ENCODE assay signal across 2 cellular contexts in genomic region chr13:48081739-48082138, GRCh38.
TF ChIP-seq lines count a peak whose summit lies in the region.

No MANE protein-coding gene starts in this region.

TF ChIP-seq in HepG2, 621 proteins besides CTCF, POLR2A, EP300 and RAD21:
- TF ChIP-seq GATAD1 (CRISPR knock-in tag; IDR thresholded peaks at IDR 0.05) (no peak), NFE2L1 (CRISPR knock-in tag; IDR thresholded peaks at IDR 0.05; ENCODE audit: borderline replicate concordance) (no peak), KMT2A (CRISPR knock-in tag; IDR thresholded peaks at IDR 0.05) (no peak), MATR3 (CRISPR knock-in tag; IDR thresholded peaks at IDR 0.05) (no peak), ZNF605 (CRISPR knock-in tag; IDR thresholded peaks at IDR 0.05) (no peak), ZSCAN25 (CRISPR knock-in tag; IDR thresholded peaks at IDR 0.05) (no peak), ATF7 (IDR thresholded peaks at IDR 0.05) (no peak), ATF7 (CRISPR knock-in tag; IDR thresholded peaks at IDR 0.05) (no peak), ZNF281 (CRISPR knock-in tag; IDR thresholded peaks at IDR 0.05; ENCODE audit: borderline replicate concordance) (no peak), MAFK (conservative IDR thresholded peaks at IDR 0.05 in 1 of 2, IDR thresholded peaks at IDR 0.05 in 1 of 2; ENCODE audit: low read length in 2 of 2) (peak; percentile 94 to 98), PHB2 (IDR thresholded peaks at IDR 0.05; ENCODE audit: partially characterized antibody) (no peak), MAFF (IDR thresholded peaks at IDR 0.05; ENCODE audit: low read depth, low read length) (peak; percentile 97), NFYB (CRISPR knock-in tag; IDR thresholded peaks at IDR 0.05) (no peak), ZNF20 (CRISPR knock-in tag; IDR thresholded peaks at IDR 0.05) (no peak), ZBTB43 (CRISPR knock-in tag; conservative IDR thresholded peaks at IDR 0.05) (no peak), FOSL1 (CRISPR knock-in tag; IDR thresholded peaks at IDR 0.05; ENCODE audit: borderline replicate concordance) (no peak), GMEB2 (CRISPR knock-in tag; IDR thresholded peaks at IDR 0.05; ENCODE audit: low read depth) (no peak)

TF ChIP-seq in K562, 482 proteins besides CTCF, POLR2A, EP300 and RAD21:
- no peak for TF ChIP-seq PHB (CRISPR knock-in tag; IDR thresholded peaks at IDR 0.05)
- peak; percentile 57; the same call in 1 of the 2 replicates for TF ChIP-seq C11orf30 (IDR thresholded peaks at IDR 0.05; ENCODE audit: low read depth)
- no peak for TF ChIP-seq CBX3 (IDR thresholded peaks at IDR 0.05; ENCODE audit: borderline replicate concordance in 1 of 2, low read length in 2 of 2)
- TF ChIP-seq AFF4 (CRISPR knock-in tag; IDR thresholded peaks at IDR 0.05), result no peak
- peak; percentile 79 for TF ChIP-seq ZNF316 (IDR thresholded peaks at IDR 0.05)
- TF ChIP-seq ILK (tag; IDR thresholded peaks at IDR 0.05; ENCODE audit: borderline replicate concordance, low read depth), result no peak
- peak; percentile 87 for TF ChIP-seq MAFF (IDR thresholded peaks at IDR 0.05; ENCODE audit: low read length)
- TF ChIP-seq ZNF165 (CRISPR knock-in tag; IDR thresholded peaks at IDR 0.05; ENCODE audit: borderline replicate concordance), result no peak
- no peak for TF ChIP-seq FOXJ3 (CRISPR knock-in tag; IDR thresholded peaks at IDR 0.05)
- peak; percentile 44; the same call in 1 of the 2 replicates for TF ChIP-seq MAFG (tag; conservative IDR thresholded peaks at IDR 0.05)
- TF ChIP-seq MAFK (IDR thresholded peaks at IDR 0.05; ENCODE audit: low read length), result peak; percentile 85
